Comparison of ENCODE assay signal across 8 cellular contexts in genomic region chr14:44846232-44846824, GRCh38.
A peak's percentile ranks its signal among the peaks of the same experiment; 100 is the strongest.
DNase-seq lines count a peak whose midpoint lies in the region; ATAC-seq and TF ChIP-seq lines count a peak whose summit lies in the region.

No MANE protein-coding gene starts in this region.

- peak; percentile 42 for DNase-seq in GM13976 (ENCODE audit: low spot score)
- peak; percentile 51 for DNase-seq in NCI-H2196 (lab: John Stamatoyannopoulos, UW; ENCODE audit: unreplicated experiment)
- DNase-seq in body of pancreas: peak in 1 of 4 donors; percentile 7
- DNase-seq in left lung: no peak
- DNase-seq in ureter (ENCODE audit: low spot score): no peak
- no peak for DNase-seq in T1000 (lab: John Stamatoyannopoulos, UW)

- H3K36me3 ChIP-seq in body of pancreas (replicated peaks in 1 of 2; ENCODE audit: insufficient read depth in 1 of 2, low read depth in 2 of 2) (no peaks in the 10 kb centered on the region), left lung (no peaks in the 10 kb centered on the region)

- in situ Hi-C loops in GM13976 (cut with MboI; ENCODE audit: low sequenced_read_pairs, unreplicated experiment): no loop called here

- peak; percentile 80 for ATAC-seq in HG02981 (IDR thresholded peaks at IDR 0.05; ENCODE audit: unreplicated experiment)
- peak; percentile 47 for ATAC-seq in body of pancreas
- ATAC-seq in left lung: peak; percentile 86

- no peak for TF ChIP-seq POLR2A in body of pancreas (IDR thresholded peaks at IDR 0.05)

- H3K4me1 ChIP-seq in body of pancreas (no peaks in the 10 kb centered on the region), left lung (no peaks in the 10 kb centered on the region)

- intact Hi-C loops in body of pancreas (cut with DNase I) (no loop called here), left lung (cut with DNase I) (no loop called here)

- TF ChIP-seq CTCF in C4-2B (conservative IDR thresholded peaks at IDR 0.05) (peak; percentile 98), GM13976 (IDR thresholded peaks at IDR 0.05; ENCODE audit: borderline replicate concordance, control extremely low read depth, extremely low read depth, insufficient read depth, missing control alignments) (peak; percentile 72), body of pancreas (IDR thresholded peaks at IDR 0.05) (peak; percentile 54 to 79 (median 74)), left lung (IDR thresholded peaks at IDR 0.05) (peak; percentile 68 to 73)

- 4 to 13% methylated on average over 4 of the region's 4 CpGs for WGBS in body of pancreas, 2 donors

- H3K27me3 ChIP-seq in body of pancreas (no peaks in the 10 kb centered on the region), left lung (no peaks in the 10 kb centered on the region)

- H3K27ac ChIP-seq in C4-2B (no peak overlapping the region), body of pancreas (no peak overlapping the region), left lung (no peak overlapping the region)

- no peaks in the 10 kb centered on the region for H3K9me3 ChIP-seq in body of pancreas
- no peaks in the 10 kb centered on the region for H3K9me3 ChIP-seq in left lung

- H3K4me3 ChIP-seq in body of pancreas (no peak overlapping the region), left lung (no peak overlapping the region)

Comparison
In these comparisons a context has a peak if more than half of its experiments do, and no peak if none do; other contexts are left out.
1. DNase-seq: peak in GM13976 (single experiment) and NCI-H2196 (single experiment); none in left lung (0 of 2), ureter (single experiment) and T1000 (single experiment).
2. Peak in every context shown above with its lines, with median percentiles within 50 percentile points of each other: CTCF ChIP-seq and ATAC-seq.